ENCODE assay signal across 3 cellular contexts in the genomic region with DNA sequence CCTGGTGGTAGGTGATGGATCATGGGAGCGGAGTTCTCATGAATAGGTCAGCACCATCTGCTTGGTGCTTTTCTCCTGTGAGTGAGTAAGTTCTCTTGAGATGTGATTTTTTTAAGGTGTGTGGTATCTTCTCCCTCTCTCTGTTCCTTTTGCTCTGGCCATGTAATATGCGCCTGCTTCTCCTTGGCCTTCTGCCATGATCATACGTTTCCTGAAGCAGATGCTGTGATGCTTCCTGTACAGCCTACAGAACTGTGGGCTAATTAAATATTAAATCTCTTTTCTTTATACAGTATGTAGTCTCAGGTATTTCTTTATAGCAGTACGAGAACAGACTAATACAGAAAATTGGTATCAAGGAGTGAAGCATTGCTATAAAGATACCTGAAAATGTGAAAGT.
"Had no signal": no experiment of that assay in that cellular context is flagged by ENCODE, and none has a peak within 500 bp of the region (broad histone marks: within the 10 kb centered on the region; RNA-seq: fewer than 3 reads in every experiment).

No MANE protein-coding gene starts in this region.

- ATAC-seq: GM12878 had no signal

- DNase-seq: GDM1, GF-D8 had no signal
